Comparison of ENCODE assay signal across 29 cellular contexts in genomic region chr2:173808676-173809075, GRCh38.
"Had no signal": no experiment of that assay in that cellular context is flagged by ENCODE, and none has a peak within 500 bp of the region (broad histone marks: within the 10 kb centered on the region; RNA-seq: fewer than 3 reads in every experiment).

No MANE protein-coding gene starts in this region.

- H3K4me1 ChIP-seq: adrenal gland had no signal

- DNase-seq: activated CD4-positive, alpha-beta T cell treated with anti-CD3 and anti-CD28 coated beads, Interleukin-2, amount 10 ng/mL, durations not matched to agents 24 days and 14 days; activated CD4-positive, alpha-beta T cell treated with anti-CD3 and anti-CD28 coated beads, Interleukin-2, amount 50 U/mL, for 4 hours; activated CD8-positive, alpha-beta T cell treated with anti-CD3 and anti-CD28 coated beads for 36 hours; activated gamma-delta T cell treated with Interleukin-2 at 50 U/mL for 16 hours; activated naive CD4-positive, alpha-beta T cell treated with anti-CD3 and anti-CD28 coated beads for 36 hours; activated T-cell treated with anti-CD3 and anti-CD28 coated beads, Interleukin-2, amount 50 U/mL, for 24 hours; adrenal gland; caudate nucleus; NCI-H1105; NCI-H1436; NCI-H1694; NCI-H1930; NCI-H2081 treated with DMSO at 0.1 percent for 48 hours; NCI-H226; NCI-H524 treated with DMSO at 0.1 percent for 48 hours; PC-9; SIG-M5; T-cell; T-helper 17 cell; T-helper 9 cell; WERI-Rb-1 had no signal

- H3K4me3 Mint-ChIP-seq: activated CD4-positive, alpha-beta T cell treated with anti-CD3 and anti-CD28 coated beads, Interleukin-2, amount 10 ng/mL, durations not matched to agents 24 days and 14 days; activated CD8-positive, alpha-beta T cell treated with anti-CD3 and anti-CD28 coated beads for 36 hours; activated naive CD4-positive, alpha-beta T cell treated with anti-CD3 and anti-CD28 coated beads for 36 hours; activated T-cell treated with anti-CD3 and anti-CD28 coated beads, Interleukin-2, amount 50 U/mL, for 24 hours; brain; T-cell; T-helper 17 cell had no signal

- FAIRE-seq: astrocyte, bronchial epithelial cell, RCC 7860 had no signal

- H3K36me3 ChIP-seq: adrenal gland, WERI-Rb-1 had no signal

- H2AFZ ChIP-seq: PC-9 had no signal

- H3K4me3 ChIP-seq: adrenal gland, PC-9 had no signal

- H3K27ac ChIP-seq: adrenal gland, PC-9, RWPE1, WERI-Rb-1 had no signal

- H3K4me1 Mint-ChIP-seq: activated CD4-positive, alpha-beta T cell treated with anti-CD3 and anti-CD28 coated beads, Interleukin-2, amount 10 ng/mL, durations not matched to agents 24 days and 14 days; T-cell; T-helper 17 cell had no signal

- H3K9me3 ChIP-seq: adrenal gland had no signal

- H3K9me3 Mint-ChIP-seq: activated CD8-positive, alpha-beta T cell treated with anti-CD3 and anti-CD28 coated beads for 36 hours; activated naive CD4-positive, alpha-beta T cell treated with anti-CD3 and anti-CD28 coated beads for 36 hours; T-cell had no signal

- ATAC-seq: activated CD8-positive, alpha-beta T cell treated with anti-CD3 and anti-CD28 coated beads for 36 hours; activated naive CD4-positive, alpha-beta T cell treated with anti-CD3 and anti-CD28 coated beads, Interleukin-2, amount 50 U/mL, for 72 hours; Right ventricle myocardium inferior; SK-N-SH treated with all-trans-retinoic acid at 6 μM for 48 hours; T-cell; T-helper 17 cell had no signal

- H3K27ac Mint-ChIP-seq: activated CD4-positive, alpha-beta T cell treated with anti-CD3 and anti-CD28 coated beads, Interleukin-2, amount 10 ng/mL, durations not matched to agents 24 days and 14 days; activated CD8-positive, alpha-beta T cell treated with anti-CD3 and anti-CD28 coated beads for 36 hours; activated naive CD4-positive, alpha-beta T cell treated with anti-CD3 and anti-CD28 coated beads for 36 hours; activated naive CD4-positive, alpha-beta T cell treated with anti-CD3 and anti-CD28 coated beads, Interleukin-2, amount 50 U/mL, for 72 hours; activated T-cell treated with anti-CD3 and anti-CD28 coated beads, Interleukin-2, amount 50 U/mL, for 24 hours; T-cell; T-helper 17 cell had no signal

- H3K36me3 Mint-ChIP-seq: activated naive CD4-positive, alpha-beta T cell treated with anti-CD3 and anti-CD28 coated beads, Interleukin-2, amount 50 U/mL, for 72 hours; T-cell had no signal

- H3K27me3 ChIP-seq: adrenal gland had no signal
